8 cellular contexts compared by ENCODE assay signal in the genomic region with DNA sequence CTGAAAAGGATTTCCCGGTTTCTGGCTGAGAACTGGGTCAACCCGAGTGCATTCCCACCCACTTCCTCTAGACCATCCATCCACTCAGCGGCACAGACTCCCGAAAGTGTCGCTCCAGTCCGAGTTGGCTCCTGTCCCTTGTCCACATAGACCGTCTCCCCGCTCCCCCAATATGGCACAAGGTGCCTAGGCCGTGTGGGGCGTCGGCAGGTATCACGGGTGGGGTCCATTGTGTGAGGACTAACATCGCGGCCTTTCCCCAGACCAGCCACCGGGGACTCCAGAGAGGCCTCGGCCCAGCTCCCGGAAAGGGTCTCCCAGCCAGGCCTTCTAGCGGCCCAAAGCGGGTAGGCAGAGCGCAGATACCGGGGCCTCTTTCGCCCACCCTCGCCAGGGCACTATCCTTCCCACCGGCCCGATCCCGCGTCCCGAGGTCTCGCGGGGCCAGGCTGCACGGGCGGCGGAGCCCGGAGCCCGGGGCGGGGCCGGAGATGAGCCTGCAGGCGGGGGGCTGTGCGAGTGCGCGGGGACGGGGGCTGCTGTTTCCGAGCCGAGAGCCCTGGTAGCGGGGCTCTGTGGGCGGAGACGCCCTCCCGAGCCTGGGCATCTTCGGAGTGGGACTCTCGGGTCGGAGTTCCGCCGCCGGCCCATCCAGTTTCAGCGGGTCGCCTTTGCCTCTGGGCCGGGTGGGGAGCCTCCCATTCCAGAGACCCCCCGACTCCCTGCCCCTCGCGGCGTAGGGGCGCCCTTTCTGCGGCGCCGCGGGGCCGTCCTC. TPM values are rescaled to one million over a fixed set of nuclear protein-coding genes. Genes with fewer than 3 reads are reported as not detected.
DNase-seq lines count a peak whose midpoint lies in the region; ATAC-seq lines count a peak whose summit lies in the region.

No MANE protein-coding gene starts in this region.

- no peaks in the 10 kb centered on the region for H3K36me3 ChIP-seq in ES-I3 (ENCODE audit: insufficient read depth, low read length)
- no peaks in the 10 kb centered on the region for H3K36me3 ChIP-seq in effector memory CD4-positive, alpha-beta T cell (ENCODE audit: control insufficient read depth, insufficient read depth, low read length)

- H3K9ac ChIP-seq in ES-I3 (ENCODE audit: low read depth, low read length), result peak overlapping the region; percentile 69

- ATAC-seq in HG02642 (IDR thresholded peaks at IDR 0.05; ENCODE audit: poor library complexity, unreplicated experiment), result peak; percentile 83
- peak; percentile 89 to 92 for ATAC-seq in stimulated activated naive B cell treated with anti-CD40 and anti-IgM and Interleukin-4, amounts not matched to agents 10 μg/mL and 1 μg/mL and 100 μg/mL, for 72 hours (replicated peaks)

- peaks cover 4% of the 10 kb centered on the region; the same call in 1 of the 2 replicates for H3K4me1 ChIP-seq in ES-I3 (ENCODE audit: insufficient read depth, low read length)
- H3K4me1 ChIP-seq in effector memory CD4-positive, alpha-beta T cell (ENCODE audit: control insufficient read depth, insufficient read depth, low read length, poor library complexity, severe bottlenecking), result peaks cover 14% of the 10 kb centered on the region

- no peaks in the 10 kb centered on the region for H3K9me3 ChIP-seq in ES-I3 (ENCODE audit: control insufficient read depth, insufficient read depth, low read length)
- H3K9me3 ChIP-seq in effector memory CD4-positive, alpha-beta T cell (ENCODE audit: control insufficient read depth, low read length), result no peaks in the 10 kb centered on the region

- no peaks in the 10 kb centered on the region for H3K36me3 Mint-ChIP-seq in activated CD4-positive, alpha-beta memory T cell treated with anti-CD3 and anti-CD28 coated beads, Interleukin-2, amount 10 ng/mL, durations not matched to agents 7 days and 5 days (ENCODE audit: low read depth)
- H3K36me3 Mint-ChIP-seq in stimulated activated naive B cell treated with anti-CD40 and anti-IgM and Interleukin-4, amounts not matched to agents 10 μg/mL and 1 μg/mL and 100 μg/mL, for 72 hours, result no peaks in the 10 kb centered on the region

- DNase-seq in NCI-H510A treated with DMSO at 0.1 percent for 48 hours (lab: John Stamatoyannopoulos, UW), result peak; percentile 53
- DNase-seq in activated CD4-positive, alpha-beta memory T cell treated with anti-CD3 and anti-CD28 coated beads, Interleukin-2, amount 10 ng/mL, durations not matched to agents 7 days and 5 days, result peak; percentile 74
- DNase-seq in effector memory CD4-positive, alpha-beta T cell, result peak in 2 of 3 donors; percentile 20
- peak; percentile 73 to 93 for DNase-seq in lung microvascular endothelial cell (ENCODE audit: low read depth in 2 of 2)
- DNase-seq in stimulated activated naive B cell treated with anti-CD40 and anti-IgM and Interleukin-4, amounts not matched to agents 10 μg/mL and 1 μg/mL and 100 μg/mL, for 72 hours, result peak; percentile 49
- DNase-seq in GOT3 (lab: John Stamatoyannopoulos, UW), result no peak

- no peaks in the 10 kb centered on the region for H3K27me3 ChIP-seq in effector memory CD4-positive, alpha-beta T cell (replicated peaks; ENCODE audit: control insufficient read depth, insufficient read depth, low read length, poor library complexity, severe bottlenecking)

- H3K4me1 Mint-ChIP-seq in activated CD4-positive, alpha-beta memory T cell treated with anti-CD3 and anti-CD28 coated beads, Interleukin-2, amount 10 ng/mL, durations not matched to agents 7 days and 5 days, result peaks cover 31% of the 10 kb centered on the region
- H3K4me1 Mint-ChIP-seq in stimulated activated naive B cell treated with anti-CD40 and anti-IgM and Interleukin-4, amounts not matched to agents 10 μg/mL and 1 μg/mL and 100 μg/mL, for 72 hours, result peaks cover 23 to 34% of the 10 kb centered on the region in 2 donors

- POLR2A ChIA-PET in activated CD4-positive, alpha-beta memory T cell treated with anti-CD3 and anti-CD28 coated beads, Interleukin-2, amount 10 ng/mL, durations not matched to agents 7 days and 5 days (lab: Charles Lee), result interaction anchor here (1.1 to 2.0 kb wide), 3 partner anchors 9 to 49 kb away, joined by 3 to 7 read pairs (median 3); no protein-coding TSS in a partner anchor

- CTCF ChIA-PET in activated CD4-positive, alpha-beta memory T cell treated with anti-CD3 and anti-CD28 coated beads, Interleukin-2, amount 10 ng/mL, durations not matched to agents 7 days and 5 days (lab: Charles Lee), result interaction anchor here (1.1 kb wide), 1 partner anchor 21 kb away, joined by 4 read pairs; the partner anchor contains the start of gene SERPINH1

- peak overlapping the region; percentile 59 for H3K27ac ChIP-seq in effector memory CD4-positive, alpha-beta T cell (ENCODE audit: insufficient read depth, low read length, poor library complexity, severe bottlenecking)

- H3K27ac Mint-ChIP-seq in activated CD4-positive, alpha-beta memory T cell treated with anti-CD3 and anti-CD28 coated beads, Interleukin-2, amount 10 ng/mL, durations not matched to agents 7 days and 5 days, result peak overlapping the region; percentile 63
- H3K27ac Mint-ChIP-seq in stimulated activated naive B cell treated with anti-CD40 and anti-IgM and Interleukin-4, amounts not matched to agents 10 μg/mL and 1 μg/mL and 100 μg/mL, for 72 hours, result peak overlapping the region; percentile 95

- no peaks in the 10 kb centered on the region for H3K9me3 Mint-ChIP-seq in activated CD4-positive, alpha-beta memory T cell treated with anti-CD3 and anti-CD28 coated beads, Interleukin-2, amount 10 ng/mL, durations not matched to agents 7 days and 5 days
- H3K9me3 Mint-ChIP-seq in stimulated activated naive B cell treated with anti-CD40 and anti-IgM and Interleukin-4, amounts not matched to agents 10 μg/mL and 1 μg/mL and 100 μg/mL, for 72 hours, result no peaks in the 10 kb centered on the region

- H3K27me3 Mint-ChIP-seq in activated CD4-positive, alpha-beta memory T cell treated with anti-CD3 and anti-CD28 coated beads, Interleukin-2, amount 10 ng/mL, durations not matched to agents 7 days and 5 days, result peaks cover 2% of the 10 kb centered on the region
- H3K27me3 Mint-ChIP-seq in stimulated activated naive B cell treated with anti-CD40 and anti-IgM and Interleukin-4, amounts not matched to agents 10 μg/mL and 1 μg/mL and 100 μg/mL, for 72 hours, result peaks cover 9 to 16% of the 10 kb centered on the region in 2 donors

- H3K4me3 Mint-ChIP-seq in activated CD4-positive, alpha-beta memory T cell treated with anti-CD3 and anti-CD28 coated beads, Interleukin-2, amount 10 ng/mL, durations not matched to agents 7 days and 5 days, result peak overlapping the region; percentile 79
- H3K4me3 Mint-ChIP-seq in stimulated activated naive B cell treated with anti-CD40 and anti-IgM and Interleukin-4, amounts not matched to agents 10 μg/mL and 1 μg/mL and 100 μg/mL, for 72 hours, result peak overlapping the region; percentile 83 to 85

- H3K4me3 ChIP-seq in effector memory CD4-positive, alpha-beta T cell (ENCODE audit: insufficient read depth, low read depth, low read length, poor library complexity, severe bottlenecking), result peak overlapping the region; percentile 63

RNA-seq across cellular contexts. Expression of gene SERPINH1, which starts 21.1 kb away (rescaled TPM):
- total RNA-seq in activated CD4-positive, alpha-beta memory T cell treated with anti-CD3 and anti-CD28 coated beads, Interleukin-2, amount 10 ng/mL, durations not matched to agents 7 days and 5 days, result 10 to 100 TPM; 12.2 to 13.3 TPM
- total RNA-seq in lung microvascular endothelial cell, result 211 and 279 TPM in 2 replicates

RNA-seq across cellular contexts. Expression of gene GDPD5, which starts 57.4 kb away (rescaled TPM):
- 100 to 1,000 TPM; 107 to 109 TPM for total RNA-seq in activated CD4-positive, alpha-beta memory T cell treated with anti-CD3 and anti-CD28 coated beads, Interleukin-2, amount 10 ng/mL, durations not matched to agents 7 days and 5 days
- total RNA-seq in lung microvascular endothelial cell, result 14.2 and 15.9 TPM in 2 replicates

Comparison
In these comparisons a context has a peak if more than half of its experiments do, and no peak if none do; other contexts are left out.
1. RNA of gene SERPINH1, which starts 21.1 kb away (total RNA-seq): 211 to 279 TPM in lung microvascular endothelial cell; 12.2 to 13.3 TPM in activated CD4-positive, alpha-beta memory T cell treated with anti-CD3 and anti-CD28 coated beads, Interleukin-2, amount 10 ng/mL, durations not matched to agents 7 days and 5 days; every median in the first group is over 10 times any median in the second.